27 cellular contexts compared by ENCODE assay signal in genomic region chr1:6577831-6578525, GRCh38. TPM values are rescaled to one million over a fixed set of nuclear protein-coding genes. Genes with fewer than 3 reads are reported as not detected.
A peak's percentile ranks its signal among the peaks of the same experiment; 100 is the strongest.
DNase-seq lines count a peak whose midpoint lies in the region; ATAC-seq and TF ChIP-seq lines count a peak whose summit lies in the region.
"Had no signal": no experiment of that assay in that cellular context is flagged by ENCODE, and none has a peak within 500 bp of the region (broad histone marks: within the 10 kb centered on the region; RNA-seq: fewer than 3 reads in every experiment).

No MANE protein-coding gene starts in this region.

- in situ Hi-C loops in mammary epithelial cell (cut with MboI; ENCODE audit: low sequenced_read_pairs in 2 of 2): no loop called here

- H3K9ac ChIP-seq in mammary epithelial cell (ENCODE audit: insufficient read depth, low read length): no peak overlapping the region

- TF ChIP-seq CTCF in mammary epithelial cell (conservative IDR thresholded peaks at IDR 0.05 in 1 of 2, IDR thresholded peaks at IDR 0.05 in 1 of 2; ENCODE audit: extremely low read depth in 1 of 2, insufficient read depth in 1 of 2, low read depth in 1 of 2, low read length in 2 of 2): no peak

- H3K27me3 ChIP-seq in mammary epithelial cell (ENCODE audit: insufficient read depth, low read length): no peaks in the 10 kb centered on the region
- no peaks in the 10 kb centered on the region for H3K27me3 ChIP-seq in naive thymus-derived CD4-positive, alpha-beta T cell (ENCODE audit: control insufficient read depth in 2 of 2, insufficient read depth in 2 of 2, low read length in 2 of 2)
- H3K27me3 ChIP-seq: esophagus squamous epithelium had no signal

- peak overlapping the region; percentile 11 for H3K4me2 ChIP-seq in mammary epithelial cell (ENCODE audit: insufficient read depth, low read depth, low read length)

- dilution Hi-C loops in mammary epithelial cell (cut with HindIII; ENCODE audit: low sequenced_read_pairs): loop anchor here (10.0 kb wide), 1 partner anchor 123 kb away; no protein-coding TSS in a partner anchor

- H3K27ac ChIP-seq in mammary epithelial cell (ENCODE audit: insufficient read depth, low read depth, low read length): peak overlapping the region; percentile 13
- no peak overlapping the region for H3K27ac ChIP-seq in naive thymus-derived CD4-positive, alpha-beta T cell (ENCODE audit: low read depth, low read length)
- H3K27ac ChIP-seq: HL-60 had no signal

- 18% methylated on average over 6 of the region's 6 CpGs for WGBS in mammary epithelial cell (ENCODE audit: low coverage, missing lambda C conversion rate)

- H3K36me3 Mint-ChIP-seq in naive thymus-derived CD4-positive, alpha-beta T cell: peaks cover 0 to 1% (median 0%) of the 10 kb centered on the region in 5 donors
- H3K36me3 Mint-ChIP-seq: immature natural killer cell had no signal

- ATAC-seq in naive thymus-derived CD4-positive, alpha-beta T cell: no peak
- no peak for ATAC-seq in GM21515 (IDR thresholded peaks at IDR 0.05; ENCODE audit: unreplicated experiment)
- ATAC-seq: activated CD8-positive, alpha-beta T cell treated with anti-CD3 and anti-CD28 coated beads, Interleukin-2, amount 10 ng/mL, durations not matched to agents 7 days and 5 days; activated naive CD4-positive, alpha-beta T cell treated with anti-CD3 and anti-CD28 coated beads, Interleukin-2, amount 50 U/mL, for 72 hours; activated T-cell treated with anti-CD3 and anti-CD28 coated beads, Interleukin-2, amount 50 U/mL, for 4 hours; naive thymus-derived CD8-positive, alpha-beta T cell; stimulated activated naive B cell treated with anti-CD40 and anti-IgM and Interleukin-4, amounts not matched to agents 10 μg/mL and 1 μg/mL and 100 μg/mL, for 72 hours; T-helper 17 cell had no signal

- no peaks in the 10 kb centered on the region for H3K9me3 ChIP-seq in mammary epithelial cell (replicated peaks; ENCODE audit: insufficient read depth, low read length)
- no peaks in the 10 kb centered on the region for H3K9me3 ChIP-seq in naive thymus-derived CD4-positive, alpha-beta T cell (ENCODE audit: control insufficient read depth in 2 of 3, low read length in 3 of 3)
- H3K9me3 ChIP-seq: esophagus squamous epithelium, HAP-1 had no signal

- POLR2A ChIA-PET in naive thymus-derived CD4-positive, alpha-beta T cell (lab: Charles Lee): interaction anchor here (1.5 to 6.9 kb wide), 2 partner anchors 23 to 118 kb away, joined by 4 to 153 read pairs; partner anchors contain the start of gene KLHL21

- peak overlapping the region in 5 of 9 donors; percentile 0 to 95 (median 36) for H3K27ac Mint-ChIP-seq in naive thymus-derived CD4-positive, alpha-beta T cell
- H3K27ac Mint-ChIP-seq: activated B cell treated with CpG ODN at 0.5 μM for 24 hours; stimulated activated naive B cell treated with anti-CD40 and anti-IgM and Interleukin-4, amounts not matched to agents 10 μg/mL and 1 μg/mL and 100 μg/mL, for 72 hours had no signal

- CTCF ChIA-PET in mammary epithelial cell (lab: Charles Lee; ENCODE audit: low non-redundant PET): interaction anchor here (0.7 kb wide), 1 partner anchor 155 kb away, joined by 4 read pairs; no protein-coding TSS in a partner anchor
- CTCF ChIA-PET in naive thymus-derived CD4-positive, alpha-beta T cell (lab: Charles Lee): interaction anchor here (1.1 kb wide), 1 partner anchor 24 kb away, joined by 3 read pairs; the partner anchor contains the start of gene NOL9

- no peak overlapping the region for H3K4me3 ChIP-seq in mammary epithelial cell (replicated peaks in 1 of 3; ENCODE audit: insufficient read depth in 1 of 3, low read depth in 2 of 3, low read length in 3 of 3)
- H3K4me3 ChIP-seq in naive thymus-derived CD4-positive, alpha-beta T cell (ENCODE audit: low read length): no peak overlapping the region
- H3K4me3 ChIP-seq: esophagus squamous epithelium, HAP-1 had no signal

- H3K79me2 ChIP-seq in mammary epithelial cell (ENCODE audit: insufficient read depth, low read length): peaks cover 27% of the 10 kb centered on the region

- no peaks in the 10 kb centered on the region for H3K27me3 Mint-ChIP-seq in naive thymus-derived CD4-positive, alpha-beta T cell
- H3K27me3 Mint-ChIP-seq: activated B cell treated with CpG ODN at 0.5 μM for 24 hours; naive thymus-derived CD8-positive, alpha-beta T cell; T-helper 17 cell had no signal

- H3K4me1 ChIP-seq in mammary epithelial cell (ENCODE audit: insufficient read depth, low read length): peaks cover 39% of the 10 kb centered on the region
- peaks cover 25 to 27% of the 10 kb centered on the region in 2 donors for H3K4me1 ChIP-seq in naive thymus-derived CD4-positive, alpha-beta T cell (ENCODE audit: control insufficient read depth in 2 of 2, insufficient read depth in 2 of 2, low read length in 2 of 2)

- H4K20me1 ChIP-seq in mammary epithelial cell (ENCODE audit: insufficient read depth, low read length): no peaks in the 10 kb centered on the region

- H3K9me3 Mint-ChIP-seq in naive thymus-derived CD4-positive, alpha-beta T cell: no peaks in the 10 kb centered on the region
- H3K9me3 Mint-ChIP-seq: activated B cell treated with CpG ODN at 0.5 μM for 24 hours; activated naive CD4-positive, alpha-beta T cell treated with anti-CD3 and anti-CD28 coated beads, Interleukin-2, amount 50 U/mL, for 72 hours; activated T-cell treated with anti-CD3 and anti-CD28 coated beads, Interleukin-2, amount 50 U/mL, for 4 hours; immature natural killer cell; naive thymus-derived CD8-positive, alpha-beta T cell; stimulated activated naive B cell treated with anti-CD40 and anti-IgM and Interleukin-4, amounts not matched to agents 10 μg/mL and 1 μg/mL and 100 μg/mL, for 72 hours had no signal

- H3K36me3 ChIP-seq in mammary epithelial cell (ENCODE audit: insufficient read depth, low read length): no peaks in the 10 kb centered on the region
- H3K36me3 ChIP-seq in naive thymus-derived CD4-positive, alpha-beta T cell (ENCODE audit: control insufficient read depth in 2 of 3, insufficient read depth in 3 of 3, low read length in 3 of 3): peaks cover 0 to 9% (median 0%) of the 10 kb centered on the region in 3 experiments

- peak overlapping the region in 3 of 10 donors; percentile 35 to 40 (median 36) for H3K4me3 Mint-ChIP-seq in naive thymus-derived CD4-positive, alpha-beta T cell
- H3K4me3 Mint-ChIP-seq: activated B cell treated with CpG ODN at 0.5 μM for 24 hours; activated CD8-positive, alpha-beta T cell treated with anti-CD3 and anti-CD28 coated beads, Interleukin-2, amount 10 ng/mL, durations not matched to agents 7 days and 5 days; activated T-cell treated with anti-CD3 and anti-CD28 coated beads, Interleukin-2, amount 50 U/mL, for 4 hours; stimulated activated naive B cell treated with anti-CD40 and anti-IgM and Interleukin-4, amounts not matched to agents 10 μg/mL and 1 μg/mL and 100 μg/mL, for 72 hours; T-helper 17 cell had no signal

- intact Hi-C loops in mammary epithelial cell (cut with micrococcal nuclease): loop anchor here (2.0 kb wide), 1 partner anchor 23 kb away; the partner anchor contains the start of genes NOL9 and TAS1R1
- intact Hi-C loops in naive thymus-derived CD4-positive, alpha-beta T cell (cut with micrococcal nuclease): loop anchor here in 1 of 2 donors (2.0 kb wide), 1 partner anchor 47 kb away; the partner anchor contains the start of gene THAP3

- BruUV-seq in mammary epithelial cell (replicated peaks; lab: Mats Ljungman, UMichigan): no TSS peak

- H3K4me1 Mint-ChIP-seq in naive thymus-derived CD4-positive, alpha-beta T cell: peaks cover 24 to 40% (median 33%) of the 10 kb centered on the region in 7 donors

- H2AFZ ChIP-seq in mammary epithelial cell (ENCODE audit: low read depth, low read length): peak overlapping the region; percentile 31

- DNase-seq in AG08395 (ENCODE audit: low spot score) (peak; percentile 46), GM03348 (ENCODE audit: low spot score) (peak; percentile 50), mammary epithelial cell (no peak), NCI-H510A (lab: John Stamatoyannopoulos, UW) (no peak), NCI-H510A treated with DMSO at 0.1 percent for 48 hours (lab: John Stamatoyannopoulos, UW) (no peak)
- no peak for DNase-seq in naive thymus-derived CD4-positive, alpha-beta T cell
- DNase-seq in activated naive CD4-positive, alpha-beta T cell treated with Interleukin-2 at 50 U/mL for 16 hours: no peak
- DNase-seq: ACHN; activated B cell treated with CpG ODN at 0.5 μM for 24 hours; activated CD8-positive, alpha-beta T cell treated with anti-CD3 and anti-CD28 coated beads, Interleukin-2, amount 10 ng/mL, durations not matched to agents 7 days and 5 days; activated T-cell treated with anti-CD3 and anti-CD28 coated beads, Interleukin-2, amount 50 U/mL, for 4 hours; EL; esophagus squamous epithelium; immature natural killer cell; KG1; naive thymus-derived CD8-positive, alpha-beta T cell; NCI-H1092 treated with DMSO at 0.1 percent for 48 hours; NCI-H748 treated with DMSO at 0.1 percent for 48 hours; SIG-M5; stimulated activated naive B cell treated with anti-CD40 and anti-IgM and Interleukin-4, amounts not matched to agents 10 μg/mL and 1 μg/mL and 100 μg/mL, for 72 hours; T-helper 17 cell had no signal

RNA-seq across cellular contexts. Expression of gene ZBTB48, which starts 1.8 kb away (rescaled TPM):
- total RNA-seq in mammary epithelial cell: 10 to 100 TPM; 15.3 to 29.5 TPM
- 14.5 TPM for polyA plus RNA-seq in mammary epithelial cell
- 0.47 TPM for polyA minus RNA-seq in mammary epithelial cell
- 10 to 100 TPM; 39.1 to 70.4 (median 62.2) TPM for total RNA-seq in naive thymus-derived CD4-positive, alpha-beta T cell
- polyA plus RNA-seq in naive thymus-derived CD4-positive, alpha-beta T cell: 10 to 100 TPM; 18.5 to 27.9 TPM

RNA-seq across cellular contexts. Expression of gene TAS1R1, which starts 22.9 kb away (rescaled TPM):
- under 1 TPM in 1 of 2 donors, not detected in 1; 0.09 TPM for total RNA-seq in mammary epithelial cell
- polyA plus RNA-seq in mammary epithelial cell: 0.05 TPM
- not detected for polyA minus RNA-seq in mammary epithelial cell
- not detected for total RNA-seq in naive thymus-derived CD4-positive, alpha-beta T cell
- polyA plus RNA-seq in naive thymus-derived CD4-positive, alpha-beta T cell: not detected
- total RNA-seq: activated B cell treated with CpG ODN at 0.5 μM for 24 hours; activated CD8-positive, alpha-beta T cell treated with anti-CD3 and anti-CD28 coated beads, Interleukin-2, amount 10 ng/mL, durations not matched to agents 7 days and 5 days; activated naive CD4-positive, alpha-beta T cell treated with anti-CD3 and anti-CD28 coated beads, Interleukin-2, amount 50 U/mL, for 72 hours; activated T-cell treated with anti-CD3 and anti-CD28 coated beads, Interleukin-2, amount 50 U/mL, for 4 hours; esophagus squamous epithelium; lung microvascular endothelial cell; naive thymus-derived CD8-positive, alpha-beta T cell; T-helper 17 cell; urinary bladder had no signal

RNA-seq across cellular contexts. Expression of gene NOL9, which starts 23.7 kb away (rescaled TPM):
- 10 to 100 TPM; 25.5 to 36.4 TPM for total RNA-seq in mammary epithelial cell
- polyA plus RNA-seq in mammary epithelial cell: 16.0 TPM
- 39.8 TPM for polyA minus RNA-seq in mammary epithelial cell
- 10 to 100 TPM; 54.2 to 80.6 (median 73.8) TPM for total RNA-seq in naive thymus-derived CD4-positive, alpha-beta T cell
- 10 to 100 TPM; 13.4 to 29.8 TPM for polyA plus RNA-seq in naive thymus-derived CD4-positive, alpha-beta T cell

RNA-seq across cellular contexts. Expression of gene KLHL21, which starts 24.7 kb away (rescaled TPM):
- 100 to 1,000 TPM in 1 of 2 donors, 10 to 100 TPM in 1; 64.5 to 160 TPM for total RNA-seq in mammary epithelial cell
- polyA plus RNA-seq in mammary epithelial cell: 38.1 TPM
- polyA minus RNA-seq in mammary epithelial cell: 67.9 TPM
- total RNA-seq in naive thymus-derived CD4-positive, alpha-beta T cell: 10 to 100 TPM; 25.2 to 58.1 (median 33.0) TPM
- 10 to 100 TPM; 17.2 to 31.1 TPM for polyA plus RNA-seq in naive thymus-derived CD4-positive, alpha-beta T cell

RNA-seq across cellular contexts. Expression of gene PHF13, which starts 35.6 kb away (rescaled TPM):
- 10 to 100 TPM; 11.8 to 16.3 TPM for total RNA-seq in mammary epithelial cell
- 7.4 TPM for polyA plus RNA-seq in mammary epithelial cell
- 8.7 TPM for polyA minus RNA-seq in mammary epithelial cell
- 10 to 100 TPM in 3 of 5 experiments, 1 to 10 TPM in 2; 7.7 to 14.3 (median 12.2) TPM for total RNA-seq in naive thymus-derived CD4-positive, alpha-beta T cell
- polyA plus RNA-seq in naive thymus-derived CD4-positive, alpha-beta T cell: 1 to 10 TPM; 4.4 to 6.3 TPM

Comparison
In these comparisons a context has a peak if more than half of its experiments do, and no peak if none do; other contexts are left out.
1. DNase-seq: peak in AG08395 (single experiment) and GM03348 (single experiment); none in mammary epithelial cell (single experiment), naive thymus-derived CD4-positive, alpha-beta T cell (0 of 9), activated naive CD4-positive, alpha-beta T cell treated with Interleukin-2 at 50 U/mL for 16 hours (single experiment), NCI-H510A (single experiment) and NCI-H510A treated with DMSO at 0.1 percent for 48 hours (single experiment).